Comparison of ENCODE assay signal across 31 cellular contexts in genomic region chr6:123263981-123264380, GRCh38.
"Had no signal": no experiment of that assay in that cellular context is flagged by ENCODE, and none has a peak within 500 bp of the region (broad histone marks: within the 10 kb centered on the region; RNA-seq: fewer than 3 reads in every experiment).

No MANE protein-coding gene starts in this region.

- H3K27ac ChIP-seq: adrenal gland, body of pancreas, cardiac muscle cell, coronary artery, dorsolateral prefrontal cortex, esophagus muscularis mucosa, foreskin keratinocyte, heart left ventricle had no signal

- H3K4me3 ChIP-seq: adrenal gland, body of pancreas, cardiac muscle cell, coronary artery, dorsolateral prefrontal cortex, esophagus muscularis mucosa, gastrocnemius medialis, heart left ventricle had no signal

- H3K36me3 ChIP-seq: adrenal gland, cardiac muscle cell, esophagus muscularis mucosa, heart left ventricle had no signal

- H3K27me3 ChIP-seq: adrenal gland, body of pancreas, cardiac muscle cell, dorsolateral prefrontal cortex, esophagus muscularis mucosa, foreskin keratinocyte, gastrocnemius medialis, heart left ventricle had no signal

- H3K4me1 ChIP-seq: adrenal gland, body of pancreas, esophagus muscularis mucosa, foreskin keratinocyte, gastrocnemius medialis, heart left ventricle had no signal

- DNase-seq: activated CD4-positive, alpha-beta memory T cell treated with anti-CD3 and anti-CD28 coated beads for 36 hours; activated CD4-positive, alpha-beta T cell treated with anti-CD3 and anti-CD28 coated beads for 36 hours; activated CD4-positive, alpha-beta T cell treated with anti-CD3 and anti-CD28 coated beads, Interleukin-2, amount 10 ng/mL, durations not matched to agents 24 days and 14 days; activated CD4-positive, CD25-positive, alpha-beta regulatory T cell; activated CD4-positive, CD25-positive, alpha-beta regulatory T cell treated with anti-CD3 and anti-CD28 coated beads, Interleukin-2, amount 50 U/mL, for 72 hours; activated CD8-positive, alpha-beta memory T cell treated with anti-CD3 and anti-CD28 coated beads, Interleukin-2, amount 10 ng/mL, durations not matched to agents 7 days and 5 days; activated CD8-positive, alpha-beta memory T cell treated with anti-CD3 and anti-CD28 coated beads, Interleukin-2, amount 50 U/mL, for 4 hours; activated CD8-positive, alpha-beta T cell treated with anti-CD3 and anti-CD28 coated beads, Interleukin-2, amount 10 ng/mL, durations not matched to agents 7 days and 5 days; activated effector memory CD4-positive, alpha-beta T cell treated with anti-CD3 and anti-CD28 coated beads, Interleukin-2, amount 50 U/mL, for 16 hours; activated naive CD4-positive, alpha-beta T cell treated with anti-CD3 and anti-CD28 coated beads for 36 hours; activated naive CD8-positive, alpha-beta T cell treated with anti-CD3 and anti-CD28 coated beads for 36 hours; activated naive CD8-positive, alpha-beta T cell treated with anti-CD3 and anti-CD28 coated beads, Interleukin-2, amount 50 U/mL, for 24 hours; activated T-cell treated with anti-CD3 and anti-CD28 coated beads, Interleukin-2, amount 50 U/mL, for 1 hour; activated T-cell treated with anti-CD3 and anti-CD28 coated beads, Interleukin-2, amount 50 U/mL, for 48 hours; adrenal gland; amygdala; aorta; body of pancreas; central memory CD4-positive, alpha-beta T cell; dorsolateral prefrontal cortex; effector memory CD4-positive, alpha-beta T cell; endodermal cell; erythroblast; gastrocnemius medialis; glutamatergic neuron; heart left ventricle; T-helper 2 cell had no signal

- ATAC-seq: activated CD4-positive, alpha-beta T cell treated with anti-CD3 and anti-CD28 coated beads for 36 hours; activated CD8-positive, alpha-beta memory T cell treated with anti-CD3 and anti-CD28 coated beads, Interleukin-2, amount 10 ng/mL, durations not matched to agents 7 days and 5 days; activated CD8-positive, alpha-beta T cell treated with anti-CD3 and anti-CD28 coated beads, Interleukin-2, amount 10 ng/mL, durations not matched to agents 7 days and 5 days; activated naive CD8-positive, alpha-beta T cell treated with anti-CD3 and anti-CD28 coated beads, Interleukin-2, amount 50 U/mL, for 24 hours; body of pancreas; foreskin keratinocyte; gastrocnemius medialis; heart left ventricle had no signal

- H3K9me3 ChIP-seq: adrenal gland, body of pancreas, esophagus muscularis mucosa, gastrocnemius medialis, heart left ventricle had no signal
